In genomic region chr3:159637895-159638542, GRCh38 we compare ENCODE assay signal across 16 cellular contexts.
DNase-seq lines count a peak whose midpoint lies in the region; ATAC-seq and TF ChIP-seq lines count a peak whose summit lies in the region.
"Had no signal": no experiment of that assay in that cellular context is flagged by ENCODE, and none has a peak within 500 bp of the region (broad histone marks: within the 10 kb centered on the region; RNA-seq: fewer than 3 reads in every experiment).

No MANE protein-coding gene starts in this region.

- peak; percentile 72 for DNase-seq in Caki2 (ENCODE audit: low read depth)
- DNase-seq in IMR-90, result peak; percentile 79
- peak; percentile 22 for DNase-seq in astrocyte of the cerebellum (ENCODE audit: low read depth)
- DNase-seq in kidney epithelial cell (ENCODE audit: low read depth), result peak; percentile 32
- no peak for DNase-seq in NCI-H128 (lab: John Stamatoyannopoulos, UW; ENCODE audit: unreplicated experiment)
- DNase-seq in uterus, result no peak
- DNase-seq in midbrain (lab: John Stamatoyannopoulos, UW), result no peak
- DNase-seq: activated CD4-positive, alpha-beta T cell treated with anti-CD3 and anti-CD28 coated beads for 48 hours; activated T-cell treated with anti-CD3 and anti-CD28 coated beads, Interleukin-2, amount 50 U/mL, for 4 hours; heart left ventricle; OCI-M1; stimulated activated CD4-positive, alpha-beta T cell treated with anti-CD3 and anti-CD28 coated beads, Interleukin-4, amount 100 ng/mL, for 24 hours had no signal

- peak overlapping the region; percentile 94 for H2BK5ac ChIP-seq in IMR-90 (ENCODE audit: low read depth, low read length, poor library complexity, severe bottlenecking)

- POLR2A ChIA-PET in IMR-90 (lab: Charles Lee; ENCODE audit: unreplicated experiment), result no interaction called here

- H3K36me3 ChIP-seq in IMR-90 (ENCODE audit: control insufficient read depth, insufficient read depth, low read length) (no peaks in the 10 kb centered on the region), kidney epithelial cell (ENCODE audit: control insufficient read depth, insufficient read depth, low read length) (no peaks in the 10 kb centered on the region), uterus (no peaks in the 10 kb centered on the region)
- H3K36me3 ChIP-seq: BLaER1 treated with 17β-estradiol and CSF1 and Interleukin-3, amounts not matched to agents 10 nM and 100 nM; heart left ventricle; right atrium auricular region had no signal

- peak overlapping the region; percentile 87 for H2BK120ac ChIP-seq in IMR-90 (ENCODE audit: low read depth, low read length)

- peak overlapping the region; percentile 66 for H2BK20ac ChIP-seq in IMR-90 (ENCODE audit: low read depth, low read length)

- TF ChIP-seq CTCF in IMR-90 (conservative IDR thresholded peaks at IDR 0.05; ENCODE audit: low read depth, low read length) (no peak), astrocyte of the cerebellum (IDR thresholded peaks at IDR 0.05; ENCODE audit: low read depth, low read length, missing control alignments) (no peak), kidney epithelial cell (IDR thresholded peaks at IDR 0.05; ENCODE audit: insufficient read depth, low read length, poor library complexity, severe bottlenecking) (no peak), uterus (IDR thresholded peaks at IDR 0.05) (no peak)

- peak overlapping the region; percentile 47; the same call in 1 of the 2 replicates for H3K4me2 ChIP-seq in IMR-90 (ENCODE audit: low read depth, low read length)
- H3K4me2 ChIP-seq: BLaER1 treated with 17β-estradiol and CSF1 and Interleukin-3, amounts not matched to agents 10 nM and 100 nM had no signal

- H2AK5ac ChIP-seq in IMR-90 (ENCODE audit: low read depth, low read length), result peak overlapping the region; percentile 83

- H4K91ac ChIP-seq in IMR-90 (ENCODE audit: insufficient read depth, low read depth, low read length), result peak overlapping the region; percentile 74

- peak overlapping the region; percentile 92; the same call in 1 of the 2 replicates for H3K18ac ChIP-seq in IMR-90 (ENCODE audit: low read depth, low read length)

- H3K56ac ChIP-seq in IMR-90 (ENCODE audit: extremely low read depth, insufficient read depth, low read length), result no peak overlapping the region

- intact Hi-C loops in IMR-90 (cut with micrococcal nuclease), result loop anchor here (2.0 to 5.0 kb wide), 3 partner anchors 17 to 124 kb away; no protein-coding TSS in a partner anchor
- intact Hi-C loops in uterus (cut with DNase I; ENCODE audit: low total_unique reads), result no loop called here

- H3K4ac ChIP-seq in IMR-90 (ENCODE audit: low read depth, low read length), result peak overlapping the region; percentile 30; the same call in 1 of the 2 replicates

- no TSS peak for BruUV-seq in IMR-90 (replicated peaks; lab: Mats Ljungman, UMichigan)

- H3K9me1 ChIP-seq in IMR-90 (ENCODE audit: insufficient read depth, low read length), result no peaks in the 10 kb centered on the region; the same call in 1 of the 2 replicates

- H2AFZ ChIP-seq in IMR-90 (replicated peaks; ENCODE audit: low read length, poor library complexity), result peak overlapping the region; percentile 30

- H3K9ac ChIP-seq in IMR-90 (ENCODE audit: low read depth, low read length), result no peak overlapping the region
- H3K9ac ChIP-seq: BLaER1 treated with 17β-estradiol and CSF1 and Interleukin-3, amounts not matched to agents 10 nM and 100 nM had no signal

- CTCF ChIA-PET in IMR-90 (lab: Yijun Ruan, JAX), result interaction anchor here (1.2 kb wide), 1 partner anchor 167 kb away, joined by 4 read pairs; no protein-coding TSS in a partner anchor

- WGBS in IMR-90 (ENCODE audit: extremely low coverage in 2 of 2, insufficient read length in 1 of 2), 2 experiments, result no CpG with 5 or more reads among the region's 2 CpGs

- H3K23ac ChIP-seq in IMR-90 (ENCODE audit: low read depth, low read length), result no peak overlapping the region

- peak overlapping the region; percentile 23; the same call in 1 of the 3 replicates for H2BK15ac ChIP-seq in IMR-90 (ENCODE audit: low read depth, low read length)

- no peaks in the 10 kb centered on the region; the same call in 1 of the 2 replicates for H3K27me3 ChIP-seq in IMR-90 (ENCODE audit: control insufficient read depth, insufficient read depth, low read length)
- no peaks in the 10 kb centered on the region for H3K27me3 ChIP-seq in kidney epithelial cell (ENCODE audit: control insufficient read depth, insufficient read depth, low read length)
- no peaks in the 10 kb centered on the region for H3K27me3 ChIP-seq in uterus
- H3K27me3 ChIP-seq: BLaER1 treated with 17β-estradiol and CSF1 and Interleukin-3, amounts not matched to agents 10 nM and 100 nM; heart left ventricle; right atrium auricular region had no signal

- H3K4me1 ChIP-seq in IMR-90 (ENCODE audit: control insufficient read depth, insufficient read depth, low read length) (peaks cover 12% of the 10 kb centered on the region), uterus (no peaks in the 10 kb centered on the region)
- H3K4me1 ChIP-seq: BLaER1 treated with 17β-estradiol and CSF1 and Interleukin-3, amounts not matched to agents 10 nM and 100 nM; heart left ventricle; right atrium auricular region had no signal

- H4K20me1 ChIP-seq in IMR-90 (ENCODE audit: insufficient read depth, low read length), result no peaks in the 10 kb centered on the region
- H4K20me1 ChIP-seq: BLaER1 treated with 17β-estradiol and CSF1 and Interleukin-3, amounts not matched to agents 10 nM and 100 nM had no signal

- dilution Hi-C loops in IMR-90 (cut with HindIII; ENCODE audit: low sequenced_read_pairs, unreplicated experiment), result no loop called here

- TF ChIP-seq RAD21 in IMR-90 (IDR thresholded peaks at IDR 0.05; ENCODE audit: low read length), result no peak

- peak overlapping the region in 1 of 2 experiments; percentile 74; a peak in 2 of 4 replicates for H4K8ac ChIP-seq in IMR-90 (ENCODE audit: low read depth in 2 of 2, low read length in 2 of 2)

- H2AK9ac ChIP-seq in IMR-90 (replicated peaks; ENCODE audit: low read depth, low read length, poor library complexity), result no peak overlapping the region

- H3K27ac ChIP-seq in IMR-90 (ENCODE audit: insufficient read depth, low read length), result no peak overlapping the region
- H3K27ac ChIP-seq in uterus, result no peak overlapping the region
- H3K27ac ChIP-seq: BLaER1 treated with 17β-estradiol and CSF1 and Interleukin-3, amounts not matched to agents 10 nM and 100 nM; heart left ventricle; right atrium auricular region had no signal

- TF ChIP-seq POLR2A in IMR-90 (IDR thresholded peaks at IDR 0.05; ENCODE audit: low read depth, low read length) (no peak), uterus (IDR thresholded peaks at IDR 0.05) (no peak)

- ATAC-seq in IMR-90 (ENCODE audit: low read depth), result peak; percentile 89
- no peak for ATAC-seq in GM21423 (IDR thresholded peaks at IDR 0.05; ENCODE audit: unreplicated experiment)
- ATAC-seq: activated T-cell treated with anti-CD3 and anti-CD28 coated beads, Interleukin-2, amount 50 U/mL, for 4 hours; heart left ventricle; stimulated activated memory B cell treated with anti-CD40 and anti-IgM and Interleukin-4, amounts not matched to agents 10 μg/mL and 1 μg/mL and 100 μg/mL, for 72 hours had no signal

- in situ Hi-C loops in Caki2 (cut with HindIII; ENCODE audit: low pct_unique_long_range_greater_than_20kb, low sequenced_read_pairs), result no loop called here
- in situ Hi-C loops in IMR-90 (cut with MboI; ENCODE audit: low sequenced_read_pairs), result no loop called here
- in situ Hi-C loops in astrocyte of the cerebellum (cut with HindIII; ENCODE audit: low sequenced_read_pairs), result no loop called here

- H3K14ac ChIP-seq in IMR-90 (replicated peaks; ENCODE audit: low read depth, low read length), result peak overlapping the region; percentile 91

- H3K9me3 ChIP-seq in IMR-90 (ENCODE audit: control insufficient read depth, insufficient read depth, low read length) (no peaks in the 10 kb centered on the region), uterus (no peaks in the 10 kb centered on the region)
- H3K9me3 ChIP-seq: BLaER1 treated with 17β-estradiol and CSF1 and Interleukin-3, amounts not matched to agents 10 nM and 100 nM; heart left ventricle; right atrium auricular region had no signal

- H3K79me1 ChIP-seq in IMR-90 (ENCODE audit: low read depth in 1 of 2, low read length in 2 of 2), result no peaks in the 10 kb centered on the region

- no peak overlapping the region; the same call in 1 of the 2 replicates for H4K5ac ChIP-seq in IMR-90 (ENCODE audit: low read depth, low read length)

- no peak overlapping the region for H3K4me3 ChIP-seq in IMR-90 (ENCODE audit: insufficient read depth, low read depth, low read length)
- H3K4me3 ChIP-seq in astrocyte of the cerebellum (ENCODE audit: low read depth, low read length), result no peak overlapping the region
- no peak overlapping the region for H3K4me3 ChIP-seq in kidney epithelial cell (ENCODE audit: low read depth, low read length)
- H3K4me3 ChIP-seq in uterus, result no peak overlapping the region
- H3K4me3 ChIP-seq: BLaER1 treated with 17β-estradiol and CSF1 and Interleukin-3, amounts not matched to agents 10 nM and 100 nM; heart left ventricle; right atrium auricular region had no signal

TF ChIP-seq in IMR-90, 13 proteins besides CTCF, POLR2A, EP300 and RAD21 (continues in another document):
- TF ChIP-seq ELK1 (IDR thresholded peaks at IDR 0.05; ENCODE audit: borderline replicate concordance, low read depth, low read length), result no peak
- TF ChIP-seq RCOR1 (IDR thresholded peaks at IDR 0.05; ENCODE audit: insufficient replicate concordance, low read length), result no peak
- TF ChIP-seq NFE2L2 (IDR thresholded peaks at IDR 0.05; ENCODE audit: low read depth, low read length), result no peak
- no peak for TF ChIP-seq FOS (IDR thresholded peaks at IDR 0.05; ENCODE audit: low read depth, low read length)
- no peak for TF ChIP-seq CEBPB (IDR thresholded peaks at IDR 0.05; ENCODE audit: low read depth, low read length)
- TF ChIP-seq RFX5 (IDR thresholded peaks at IDR 0.05; ENCODE audit: low read depth, low read length), result no peak
- TF ChIP-seq MAFK (IDR thresholded peaks at IDR 0.05; ENCODE audit: low read depth, low read length), result no peak
- TF ChIP-seq CHD1 (IDR thresholded peaks at IDR 0.05; ENCODE audit: low read depth, low read length), result no peak

Comparison
In these comparisons a context has a peak if more than half of its experiments do, and no peak if none do; other contexts are left out.
1. DNase-seq: peak in Caki2 (single experiment), IMR-90 (single experiment), astrocyte of the cerebellum (single experiment) and kidney epithelial cell (single experiment); none in NCI-H128 (single experiment), uterus (0 of 2) and midbrain (single experiment).